Comparison of ENCODE assay signal across 1 cellular context in the genomic region with DNA sequence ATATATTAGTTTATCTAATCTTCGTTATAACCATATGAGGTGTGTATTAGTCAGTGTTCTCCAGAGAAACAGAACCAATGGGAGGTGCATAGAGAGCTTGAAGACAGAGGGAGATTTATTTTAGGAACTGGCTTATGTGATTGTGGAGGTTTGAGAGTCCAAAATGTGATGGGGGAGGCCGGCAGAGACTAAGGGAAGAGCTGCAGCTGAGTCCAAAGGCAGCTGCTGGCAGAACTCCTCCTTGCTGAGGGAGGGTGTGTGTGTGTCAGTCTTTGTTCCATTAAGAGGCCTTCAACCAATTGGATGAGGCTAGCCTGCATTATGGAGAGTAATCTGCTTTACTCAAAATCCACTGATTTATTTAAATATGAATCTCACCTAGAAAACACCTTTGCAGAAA.
TF ChIP-seq lines count a peak whose summit lies in the region.

No MANE protein-coding gene starts in this region.

TF ChIP-seq in GM12878, 131 proteins besides CTCF, POLR2A, EP300 and RAD21 (continued from another document):
- TF ChIP-seq, protein P1, sequence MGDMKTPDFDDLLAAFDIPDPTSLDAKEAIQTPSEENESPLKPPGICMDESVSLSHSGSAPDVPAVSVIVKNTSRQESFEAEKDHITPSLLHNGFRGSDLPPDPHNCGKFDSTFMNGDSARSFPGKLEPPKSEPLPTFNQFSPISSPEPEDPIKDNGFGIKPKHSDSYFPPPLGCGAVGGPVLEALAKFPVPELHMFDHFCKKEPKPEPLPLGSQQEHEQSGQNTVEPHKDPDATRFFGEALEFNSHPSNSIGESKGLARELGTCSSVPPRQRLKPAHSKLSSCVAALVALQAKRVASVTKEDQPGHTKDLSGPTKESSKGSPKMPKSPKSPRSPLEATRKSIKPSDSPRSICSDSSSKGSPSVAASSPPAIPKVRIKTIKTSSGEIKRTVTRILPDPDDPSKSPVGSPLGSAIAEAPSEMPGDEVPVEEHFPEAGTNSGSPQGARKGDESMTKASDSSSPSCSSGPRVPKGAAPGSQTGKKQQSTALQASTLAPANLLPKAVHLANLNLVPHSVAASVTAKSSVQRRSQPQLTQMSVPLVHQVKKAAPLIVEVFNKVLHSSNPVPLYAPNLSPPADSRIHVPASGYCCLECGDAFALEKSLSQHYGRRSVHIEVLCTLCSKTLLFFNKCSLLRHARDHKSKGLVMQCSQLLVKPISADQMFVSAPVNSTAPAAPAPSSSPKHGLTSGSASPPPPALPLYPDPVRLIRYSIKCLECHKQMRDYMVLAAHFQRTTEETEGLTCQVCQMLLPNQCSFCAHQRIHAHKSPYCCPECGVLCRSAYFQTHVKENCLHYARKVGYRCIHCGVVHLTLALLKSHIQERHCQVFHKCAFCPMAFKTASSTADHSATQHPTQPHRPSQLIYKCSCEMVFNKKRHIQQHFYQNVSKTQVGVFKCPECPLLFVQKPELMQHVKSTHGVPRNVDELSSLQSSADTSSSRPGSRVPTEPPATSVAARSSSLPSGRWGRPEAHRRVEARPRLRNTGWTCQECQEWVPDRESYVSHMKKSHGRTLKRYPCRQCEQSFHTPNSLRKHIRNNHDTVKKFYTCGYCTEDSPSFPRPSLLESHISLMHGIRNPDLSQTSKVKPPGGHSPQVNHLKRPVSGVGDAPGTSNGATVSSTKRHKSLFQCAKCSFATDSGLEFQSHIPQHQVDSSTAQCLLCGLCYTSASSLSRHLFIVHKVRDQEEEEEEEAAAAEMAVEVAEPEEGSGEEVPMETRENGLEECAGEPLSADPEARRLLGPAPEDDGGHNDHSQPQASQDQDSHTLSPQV (IDR thresholded peaks at IDR 0.05) = no peak
